Comparison of ENCODE assay signal across 9 cellular contexts in the genomic region with DNA sequence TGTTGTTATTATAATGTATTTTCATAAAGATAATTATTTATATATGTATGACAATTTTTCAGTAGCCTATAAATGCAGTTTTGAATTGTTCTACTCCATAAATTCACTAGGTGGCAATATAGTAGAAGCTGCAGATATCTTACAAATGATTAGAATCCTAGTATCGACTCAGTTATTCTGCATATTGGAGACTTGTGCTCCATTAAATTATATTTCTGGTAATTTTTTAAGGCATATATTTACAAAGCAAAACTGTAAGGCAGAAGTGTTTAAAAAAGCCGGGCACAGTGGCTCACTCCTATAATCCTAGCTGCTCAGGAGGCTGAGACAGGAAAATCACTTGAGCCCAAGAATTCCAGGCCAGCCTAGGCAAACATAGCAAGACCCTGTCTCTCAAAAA. TPM values are rescaled to one million over a fixed set of nuclear protein-coding genes. Genes with fewer than 3 reads are reported as not detected.
A peak's percentile ranks its signal among the peaks of the same experiment; 100 is the strongest.
DNase-seq lines count a peak whose midpoint lies in the region; ATAC-seq and TF ChIP-seq lines count a peak whose summit lies in the region.
"Had no signal": no experiment of that assay in that cellular context is flagged by ENCODE, and none has a peak within 500 bp of the region (broad histone marks: within the 10 kb centered on the region; RNA-seq: fewer than 3 reads in every experiment).

No MANE protein-coding gene starts in this region.

- no peak overlapping the region for H3K4me2 ChIP-seq in OCI-LY3 (ENCODE audit: low read length)

- intact Hi-C loops in heart right ventricle (cut with DNase I): no loop called here

- in situ Hi-C loops in ACHN (cut with HindIII; ENCODE audit: low pct_ligation_motif_present, low pct_unique_long_range_greater_than_20kb, low sequenced_read_pairs): no loop called here

- no peaks in the 10 kb centered on the region for H3K79me2 ChIP-seq in OCI-LY3 (ENCODE audit: low read length)

- DNase-seq in ACHN (peak; percentile 24), fibroblast of mammary gland (ENCODE audit: low read depth) (peak; percentile 18), NCI-H1048 (lab: John Stamatoyannopoulos, UW) (no peak), EL (no peak), heart right ventricle (no peak)
- DNase-seq: islet precursor cell had no signal

- H3K9me3 ChIP-seq in OCI-LY3 (ENCODE audit: insufficient read depth, low read length) (no peaks in the 10 kb centered on the region), heart right ventricle (no peaks in the 10 kb centered on the region)

- H4K20me1 ChIP-seq in OCI-LY3 (ENCODE audit: insufficient read depth, low read length): no peaks in the 10 kb centered on the region

- H3K27me3 ChIP-seq in OCI-LY3 (ENCODE audit: low read depth, low read length) (no peaks in the 10 kb centered on the region), heart right ventricle (no peaks in the 10 kb centered on the region)

- peaks cover under 1% of the 10 kb centered on the region; the same call in 1 of the 2 replicates for H3K4me1 ChIP-seq in OCI-LY3 (ENCODE audit: low read length)
- H3K4me1 ChIP-seq in heart right ventricle: peaks cover 0 to 4% (median 0%) of the 10 kb centered on the region in 9 donors

- H2AFZ ChIP-seq in OCI-LY3 (ENCODE audit: low read depth, low read length): no peak overlapping the region

- TF ChIP-seq CTCF in GM12872 (IDR thresholded peaks at IDR 0.05; ENCODE audit: insufficient read depth, low read depth, low read length) (0 out of 3 replicates have a peak, but pooled peaks have one; percentile 17), OCI-LY3 (IDR thresholded peaks at IDR 0.05; ENCODE audit: low read depth, low read length) (peak; percentile 40), fibroblast of mammary gland (conservative IDR thresholded peaks at IDR 0.05; ENCODE audit: control insufficient read depth, insufficient read depth, low read depth, low read length) (peak; percentile 39), heart right ventricle (IDR thresholded peaks at IDR 0.05) (peak in 4 of 9 donors; percentile 22 to 43 (median 34))

- WGBS in heart right ventricle, 2 donors: 85 to 86% methylated on average over 2 of the region's 2 CpGs

- H3K4me3 ChIP-seq in OCI-LY3 (ENCODE audit: low read length) (no peak overlapping the region), fibroblast of mammary gland (ENCODE audit: control insufficient read depth, low read depth, low read length) (no peak overlapping the region), heart right ventricle (no peak overlapping the region)

- H3K36me3 ChIP-seq in OCI-LY3 (replicated peaks; ENCODE audit: low read depth, low read length): peaks cover 2% of the 10 kb centered on the region
- peaks cover 0 to 58% (median 0%) of the 10 kb centered on the region in 9 donors for H3K36me3 ChIP-seq in heart right ventricle

- H3K9ac ChIP-seq in OCI-LY3 (ENCODE audit: low read length): no peak overlapping the region

- ATAC-seq in heart right ventricle: no peak
- no peak for ATAC-seq in activated CD4-positive, CD25-positive, alpha-beta regulatory T cell treated with anti-CD3 and anti-CD28 coated beads, Interleukin-2, amount 50 U/mL, for 24 hours

- H3K27ac ChIP-seq in OCI-LY3 (ENCODE audit: low read length): no peak overlapping the region
- no peak overlapping the region for H3K27ac ChIP-seq in heart right ventricle

RNA-seq across cellular contexts. Expression of gene DPY19L3, which starts 58.7 kb away (rescaled TPM):
- total RNA-seq in heart right ventricle: 10 to 100 TPM in 1 of 10 donors, 1 to 10 TPM in 9; 3.2 to 11.8 (median 4.7) TPM
- 1 to 10 TPM; 2.9 to 3.5 TPM for polyA plus RNA-seq in heart right ventricle

Comparison
In these comparisons a context has a peak if more than half of its experiments do, and no peak if none do; other contexts are left out.
1. DNase-seq: peak in ACHN (single experiment) and fibroblast of mammary gland (single experiment); none in NCI-H1048 (single experiment), EL (single experiment) and heart right ventricle (0 of 2).